Comparison of ENCODE assay signal across 19 cellular contexts in the genomic region with DNA sequence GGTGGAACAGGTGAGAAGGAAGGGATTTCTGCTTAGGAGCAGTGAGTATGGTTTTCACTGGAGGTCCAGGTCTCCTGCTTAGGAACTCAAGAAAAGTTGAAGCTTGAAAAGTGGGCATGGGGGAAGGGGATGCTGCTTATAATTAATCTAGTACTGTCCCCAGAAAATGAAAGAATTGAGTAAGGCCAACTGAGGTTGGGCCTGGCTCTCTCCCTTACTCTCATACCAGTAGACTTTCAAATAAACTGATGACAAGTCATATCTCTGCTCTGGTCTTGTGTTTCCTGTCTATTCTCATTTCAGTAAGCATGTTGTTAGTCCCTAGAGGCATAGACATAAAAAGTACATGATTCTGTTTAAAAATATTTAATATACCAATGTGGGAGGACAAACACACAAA. TPM values are rescaled to one million over a fixed set of nuclear protein-coding genes. Genes with fewer than 3 reads are reported as not detected.
DNase-seq lines count a peak whose midpoint lies in the region; ATAC-seq and TF ChIP-seq lines count a peak whose summit lies in the region.
"Had no signal": no experiment of that assay in that cellular context is flagged by ENCODE, and none has a peak within 500 bp of the region (broad histone marks: within the 10 kb centered on the region; RNA-seq: fewer than 3 reads in every experiment).

No MANE protein-coding gene starts in this region.

- H3K27me3 ChIP-seq in spleen (replicated peaks in 1 of 7) (no peaks in the 10 kb centered on the region), ascending aorta (no peaks in the 10 kb centered on the region)
- H3K27me3 ChIP-seq: left lung had no signal

- H3K27ac ChIP-seq in spleen (peak overlapping the region in 7 of 8 donors; percentile 24 to 83 (median 72)), ascending aorta (no peak overlapping the region)
- H3K27ac ChIP-seq: dorsolateral prefrontal cortex, tibial artery had no signal

- ATAC-seq in activated CD4-positive, alpha-beta T cell treated with anti-CD3 and anti-CD28 coated beads for 36 hours = peak; percentile 55
- ATAC-seq in HG03442 (IDR thresholded peaks at IDR 0.05; ENCODE audit: unreplicated experiment) (peak; percentile 34), GM19397 (IDR thresholded peaks at IDR 0.05; ENCODE audit: unreplicated experiment) (no peak)
- peak; percentile 71 for ATAC-seq in activated T-helper 17 cell treated with anti-CD3 and anti-CD28 coated beads, Interleukin-2, amount 50 U/mL, for 72 hours (replicated peaks)
- ATAC-seq: left lung had no signal

- POLR2A ChIA-PET in activated CD4-positive, alpha-beta T cell treated with anti-CD3 and anti-CD28 coated beads for 36 hours (lab: Charles Lee) = no interaction called here

- peak overlapping the region; percentile 94 for H3K27ac Mint-ChIP-seq in activated CD4-positive, alpha-beta T cell treated with anti-CD3 and anti-CD28 coated beads for 36 hours
- peak overlapping the region; percentile 92 for H3K27ac Mint-ChIP-seq in activated T-helper 17 cell treated with anti-CD3 and anti-CD28 coated beads, Interleukin-2, amount 50 U/mL, for 72 hours
- H3K27ac Mint-ChIP-seq: nephron had no signal

- H3K36me3 Mint-ChIP-seq in activated CD4-positive, alpha-beta T cell treated with anti-CD3 and anti-CD28 coated beads for 36 hours (ENCODE audit: low read depth) = peaks cover 91% of the 10 kb centered on the region
- no peaks in the 10 kb centered on the region for H3K36me3 Mint-ChIP-seq in activated T-helper 17 cell treated with anti-CD3 and anti-CD28 coated beads, Interleukin-2, amount 50 U/mL, for 72 hours (ENCODE audit: low read depth)

- H3K4me3 ChIP-seq in spleen (no peak overlapping the region), ascending aorta (no peak overlapping the region)
- H3K4me3 ChIP-seq: dorsolateral prefrontal cortex, left lung, tibial artery had no signal

- no peak for TF ChIP-seq POLR2A in spleen (IDR thresholded peaks at IDR 0.05)

- peaks cover 83% of the 10 kb centered on the region for H3K4me1 Mint-ChIP-seq in activated CD4-positive, alpha-beta T cell treated with anti-CD3 and anti-CD28 coated beads for 36 hours
- H3K4me1 Mint-ChIP-seq in activated T-helper 17 cell treated with anti-CD3 and anti-CD28 coated beads, Interleukin-2, amount 50 U/mL, for 72 hours = peaks cover 64% of the 10 kb centered on the region
- H3K4me1 Mint-ChIP-seq: nephron had no signal

- H3K36me3 ChIP-seq in spleen = peaks cover 0 to 74% (median 31%) of the 10 kb centered on the region in 6 donors
- no peaks in the 10 kb centered on the region for H3K36me3 ChIP-seq in ascending aorta
- H3K36me3 ChIP-seq: tibial artery had no signal

- H3K27me3 Mint-ChIP-seq in activated CD4-positive, alpha-beta T cell treated with anti-CD3 and anti-CD28 coated beads for 36 hours = no peaks in the 10 kb centered on the region
- no peaks in the 10 kb centered on the region for H3K27me3 Mint-ChIP-seq in activated T-helper 17 cell treated with anti-CD3 and anti-CD28 coated beads, Interleukin-2, amount 50 U/mL, for 72 hours

- no peak for DNase-seq in activated CD4-positive, alpha-beta T cell treated with anti-CD3 and anti-CD28 coated beads for 36 hours
- no peak for DNase-seq in activated CD4-positive, alpha-beta T cell treated with anti-CD3 and anti-CD28 coated beads, Interleukin-2, amount 50 U/mL, for 4 hours
- DNase-seq in spleen (no peak), ascending aorta (ENCODE audit: low spot score in 2 of 2) (no peak), cortex of kidney (lab: John Stamatoyannopoulos, UW) (no peak)
- DNase-seq: 8988T, COR-L47, dorsolateral prefrontal cortex, IMR-90, left lung, NCI-H1105, retina, tibial artery had no signal

- CTCF ChIA-PET in activated CD4-positive, alpha-beta T cell treated with anti-CD3 and anti-CD28 coated beads for 36 hours (lab: Charles Lee) = interaction anchor here (0.9 to 8.5 kb wide), 11 partner anchors 12 to 267 kb away, joined by 3 to 103 read pairs (median 4); partner anchors contain the start of gene ITLN1

- H3K4me1 ChIP-seq in spleen = peaks cover 32 to 92% (median 66%) of the 10 kb centered on the region in 6 donors
- no peaks in the 10 kb centered on the region for H3K4me1 ChIP-seq in ascending aorta
- H3K4me1 ChIP-seq: tibial artery had no signal

- peaks cover 10% of the 10 kb centered on the region for H3K9me3 Mint-ChIP-seq in activated CD4-positive, alpha-beta T cell treated with anti-CD3 and anti-CD28 coated beads for 36 hours (ENCODE audit: low read depth)
- H3K9me3 Mint-ChIP-seq in activated T-helper 17 cell treated with anti-CD3 and anti-CD28 coated beads, Interleukin-2, amount 50 U/mL, for 72 hours = no peaks in the 10 kb centered on the region

- TF ChIP-seq CTCF in spleen (IDR thresholded peaks at IDR 0.05 in 8 of 11, conservative IDR thresholded peaks at IDR 0.05 in 3 of 11) (no peak), ascending aorta (IDR thresholded peaks at IDR 0.05) (no peak)

- peaks cover 0 to 7% (median 0%) of the 10 kb centered on the region in 8 donors for H3K9me3 ChIP-seq in spleen
- H3K9me3 ChIP-seq in ascending aorta = no peaks in the 10 kb centered on the region
- H3K9me3 ChIP-seq: left lung, tibial artery had no signal

- H3K4me3 Mint-ChIP-seq in activated CD4-positive, alpha-beta T cell treated with anti-CD3 and anti-CD28 coated beads for 36 hours = no peak overlapping the region
- peak overlapping the region; percentile 83 for H3K4me3 Mint-ChIP-seq in activated T-helper 17 cell treated with anti-CD3 and anti-CD28 coated beads, Interleukin-2, amount 50 U/mL, for 72 hours
- H3K4me3 Mint-ChIP-seq: nephron had no signal

- intact Hi-C loops in activated CD4-positive, alpha-beta T cell treated with anti-CD3 and anti-CD28 coated beads for 36 hours (cut with DNase I, micrococcal nuclease) = no loop called here
- intact Hi-C loops in spleen (cut with DNase I; ENCODE audit: low total_unique reads) (no loop called here), ascending aorta (cut with DNase I) (no loop called here)

RNA-seq across cellular contexts. Expression of gene CD48, which starts 26.4 kb away (rescaled TPM):
- 100 to 1,000 TPM; 180 to 217 TPM for total RNA-seq in activated CD4-positive, alpha-beta T cell treated with anti-CD3 and anti-CD28 coated beads for 36 hours
- total RNA-seq in activated T-helper 17 cell treated with anti-CD3 and anti-CD28 coated beads, Interleukin-2, amount 50 U/mL, for 72 hours = 100 to 1,000 TPM; 151 to 179 TPM
- 100 to 1,000 TPM; 150 to 286 (median 215) TPM for total RNA-seq in spleen
- polyA plus RNA-seq in spleen = 100 to 1,000 TPM; 371 to 510 (median 479) TPM
- total RNA-seq in ascending aorta = not detected
- total RNA-seq: astrocyte, G401, IMR-90 had no signal
- polyA plus RNA-seq: IMR-90 had no signal

RNA-seq across cellular contexts. Expression of gene SLAMF1, which starts 38.4 kb away (rescaled TPM):
- total RNA-seq in activated CD4-positive, alpha-beta T cell treated with anti-CD3 and anti-CD28 coated beads for 36 hours = 100 to 1,000 TPM; 103 to 108 TPM
- 100 to 1,000 TPM; 121 to 186 TPM for total RNA-seq in activated T-helper 17 cell treated with anti-CD3 and anti-CD28 coated beads, Interleukin-2, amount 50 U/mL, for 72 hours
- total RNA-seq in spleen (10 to 100 TPM in 6 of 7 donors, 1 to 10 TPM in 1; 7.4 to 18.3 (median 11.3) TPM), ascending aorta (not detected)
- polyA plus RNA-seq in spleen = 1 to 10 TPM; 2.8 to 3.9 (median 3.2) TPM
- total RNA-seq: astrocyte, G401, IMR-90 had no signal
- polyA plus RNA-seq: IMR-90 had no signal

RNA-seq across cellular contexts. Expression of gene SLAMF7, which starts 53.8 kb away (rescaled TPM):
- 10 to 100 TPM; 35.9 to 40.3 TPM for total RNA-seq in activated CD4-positive, alpha-beta T cell treated with anti-CD3 and anti-CD28 coated beads for 36 hours
- total RNA-seq in activated T-helper 17 cell treated with anti-CD3 and anti-CD28 coated beads, Interleukin-2, amount 50 U/mL, for 72 hours = 10 to 100 TPM in 1 of 2 donors, 1 to 10 TPM in 1; 4.5 to 15.0 TPM
- total RNA-seq in spleen (100 to 1,000 TPM in 1 of 7 donors, 10 to 100 TPM in 6; 28.9 to 134 (median 63.5) TPM), ascending aorta (not detected)
- 10 to 100 TPM; 12.5 to 21.4 (median 13.3) TPM for polyA plus RNA-seq in spleen
- total RNA-seq: G401, IMR-90 had no signal
- polyA plus RNA-seq: IMR-90 had no signal

Comparison
In these comparisons a context has a peak if more than half of its experiments do, and no peak if none do; other contexts are left out.
1. H3K27ac ChIP-seq: peak in spleen (7 of 8); none in ascending aorta (0 of 2).
2. RNA of gene CD48, which starts 26.4 kb away (total RNA-seq): 180 to 217 TPM in activated CD4-positive, alpha-beta T cell treated with anti-CD3 and anti-CD28 coated beads for 36 hours, 150 to 286 TPM in spleen and 151 to 179 TPM in activated T-helper 17 cell treated with anti-CD3 and anti-CD28 coated beads, Interleukin-2, amount 50 U/mL, for 72 hours; not detected in ascending aorta (single experiment); every median in the first group is over 100 times any median in the second.